8 cellular contexts compared by ENCODE assay signal in genomic region chr15:100596792-100597191, GRCh38. TPM values are rescaled to one million over a fixed set of nuclear protein-coding genes. Genes with fewer than 3 reads are reported as not detected.
DNase-seq lines count a peak whose midpoint lies in the region; ATAC-seq and TF ChIP-seq lines count a peak whose summit lies in the region.

No MANE protein-coding gene starts in this region.

- TF ChIP-seq CTCF in fibroblast of mammary gland (conservative IDR thresholded peaks at IDR 0.05; ENCODE audit: control insufficient read depth, insufficient read depth, low read depth, low read length) (no peak), Caco-2 (IDR thresholded peaks at IDR 0.05; ENCODE audit: insufficient read depth in 1 of 2, low read depth in 1 of 2, low read length in 1 of 2, severe bottlenecking in 1 of 2, unreplicated experiment in 1 of 2) (no peak)

- POLR2A ChIA-PET in Caco-2 (lab: Charles Lee) = no interaction called here

- H3K4me1 ChIP-seq in Caco-2 = no peaks in the 10 kb centered on the region

- CTCF ChIA-PET in Caco-2 (lab: Charles Lee) = no interaction called here

- H3K36me3 ChIP-seq in Caco-2 (ENCODE audit: control insufficient read depth, insufficient read depth, low read length) = no peaks in the 10 kb centered on the region

- H3K27me3 ChIP-seq in Caco-2 (replicated peaks; ENCODE audit: control insufficient read depth, insufficient read depth, low read length) = no peaks in the 10 kb centered on the region

- 0 out of 2 replicates have a peak, but pooled peaks cover 3% of the 10 kb centered on the region for H3K9me3 ChIP-seq in Caco-2

- H3K27me3 Mint-ChIP-seq in Caco-2 (ENCODE audit: insufficient read depth, unreplicated experiment) = no peaks in the 10 kb centered on the region

- H3K4me3 Mint-ChIP-seq in Caco-2 (ENCODE audit: unreplicated experiment) = no peak overlapping the region

- no peaks in the 10 kb centered on the region for H3K9me3 Mint-ChIP-seq in Caco-2 (ENCODE audit: unreplicated experiment)

- no peaks in the 10 kb centered on the region for H3K36me3 Mint-ChIP-seq in Caco-2 (ENCODE audit: insufficient read depth, unreplicated experiment)

- no peaks in the 10 kb centered on the region for H3K4me1 Mint-ChIP-seq in Caco-2 (ENCODE audit: low read depth, unreplicated experiment)

- H3K4me3 ChIP-seq in fibroblast of mammary gland (ENCODE audit: control insufficient read depth, low read depth, low read length) (no peak overlapping the region), Caco-2 (ENCODE audit: low read depth, low read length) (no peak overlapping the region)

- no TSS peak for BruUV-seq in Caco-2 (replicated peaks; lab: Mats Ljungman, UMichigan)

- intact Hi-C loops in Caco-2 (cut with micrococcal nuclease; ENCODE audit: unreplicated experiment) = no loop called here

- ATAC-seq in HG03159 (IDR thresholded peaks at IDR 0.05; ENCODE audit: unreplicated experiment) = peak; percentile 69

- peak; percentile 13 for DNase-seq in GM19238 (ENCODE audit: insufficient read length, low spot score)
- DNase-seq in activated CD4-positive, alpha-beta T cell treated with anti-CD3 and anti-CD28 coated beads, Interleukin-2, amount 50 U/mL, for 24 hours (ENCODE audit: low read depth in 1 of 2, low spot score in 1 of 2) = peak; percentile 94 to 95
- peak; percentile 83 for DNase-seq in fibroblast of mammary gland (ENCODE audit: low read depth)
- DNase-seq in stimulated activated CD8-positive, alpha-beta memory T cell treated with anti-CD3 and anti-CD28 coated beads, Interleukin-4, amount 100 ng/mL, for 48 hours = peak; percentile 96
- no peak for DNase-seq in AG08396 (ENCODE audit: low spot score)
- DNase-seq in Caco-2 = no peak
- no peak for DNase-seq in NOMO-1 treated with DMSO at 0.1 percent for 48 hours (lab: John Stamatoyannopoulos, UW; ENCODE audit: unreplicated experiment)

- H3K27ac Mint-ChIP-seq in Caco-2 (ENCODE audit: unreplicated experiment) = no peak overlapping the region

RNA-seq across cellular contexts. Expression of gene LINS1, which starts 5.2 kb away (rescaled TPM):
- total RNA-seq in Caco-2 (2022) = 11.0 and 12.0 TPM in 2 replicates

RNA-seq across cellular contexts. Expression of gene ASB7, which starts 5.6 kb away (rescaled TPM):
- total RNA-seq in Caco-2 (2022) = 14.4 and 14.5 TPM in 2 replicates

Comparison
In these comparisons a context has a peak if more than half of its experiments do, and no peak if none do; other contexts are left out.
1. DNase-seq: peak in GM19238 (single experiment), activated CD4-positive, alpha-beta T cell treated with anti-CD3 and anti-CD28 coated beads, Interleukin-2, amount 50 U/mL, for 24 hours (2 of 2), fibroblast of mammary gland (single experiment) and stimulated activated CD8-positive, alpha-beta memory T cell treated with anti-CD3 and anti-CD28 coated beads, Interleukin-4, amount 100 ng/mL, for 48 hours (single experiment); none in AG08396 (single experiment), Caco-2 (0 of 2) and NOMO-1 treated with DMSO at 0.1 percent for 48 hours (single experiment).